In genomic region chr16:17194190-17194780, GRCh38 we compare ENCODE assay signal across 8 cellular contexts.
DNase-seq lines count a peak whose midpoint lies in the region; ATAC-seq lines count a peak whose summit lies in the region.

No MANE protein-coding gene starts in this region.

- H3K36me3 Mint-ChIP-seq in activated CD4-positive, alpha-beta T cell treated with anti-CD3 and anti-CD28 coated beads for 36 hours (ENCODE audit: low read depth): peaks cover 17% of the 10 kb centered on the region
- peaks cover 20% of the 10 kb centered on the region for H3K36me3 Mint-ChIP-seq in stimulated activated effector memory CD8-positive, alpha-beta T cell treated with anti-CD3 and anti-CD28 coated beads, Interleukin-12 subunit alpha, Interleukin-12 subunit beta, amount 100 ng/mL, for 72 hours

- POLR2A ChIA-PET in activated CD4-positive, alpha-beta T cell treated with anti-CD3 and anti-CD28 coated beads for 36 hours (lab: Charles Lee): no interaction called here

- no peaks in the 10 kb centered on the region for H3K27me3 Mint-ChIP-seq in activated CD4-positive, alpha-beta T cell treated with anti-CD3 and anti-CD28 coated beads for 36 hours

- H3K9me3 Mint-ChIP-seq in activated CD4-positive, alpha-beta T cell treated with anti-CD3 and anti-CD28 coated beads for 36 hours (ENCODE audit: low read depth): no peaks in the 10 kb centered on the region
- no peaks in the 10 kb centered on the region for H3K9me3 Mint-ChIP-seq in stimulated activated effector memory CD8-positive, alpha-beta T cell treated with anti-CD3 and anti-CD28 coated beads, Interleukin-12 subunit alpha, Interleukin-12 subunit beta, amount 100 ng/mL, for 72 hours

- ATAC-seq in activated CD4-positive, alpha-beta T cell treated with anti-CD3 and anti-CD28 coated beads for 36 hours: peak; percentile 47
- ATAC-seq in stimulated activated effector memory CD8-positive, alpha-beta T cell treated with anti-CD3 and anti-CD28 coated beads, Interleukin-12 subunit alpha, Interleukin-12 subunit beta, amount 100 ng/mL, for 72 hours: peak; percentile 62
- no peak for ATAC-seq in GM19035 (IDR thresholded peaks at IDR 0.05; ENCODE audit: unreplicated experiment)
- no peak for ATAC-seq in HG03469 (IDR thresholded peaks at IDR 0.05; ENCODE audit: unreplicated experiment)

- CTCF ChIA-PET in activated CD4-positive, alpha-beta T cell treated with anti-CD3 and anti-CD28 coated beads for 36 hours (lab: Charles Lee): interaction anchor here (0.6 to 1.6 kb wide), 7 partner anchors 10 to 380 kb away, joined by 3 to 6 read pairs (median 3); no protein-coding TSS in a partner anchor

- H3K27ac Mint-ChIP-seq in activated CD4-positive, alpha-beta T cell treated with anti-CD3 and anti-CD28 coated beads for 36 hours: no peak overlapping the region
- H3K27ac Mint-ChIP-seq in stimulated activated effector memory CD8-positive, alpha-beta T cell treated with anti-CD3 and anti-CD28 coated beads, Interleukin-12 subunit alpha, Interleukin-12 subunit beta, amount 100 ng/mL, for 72 hours: no peak overlapping the region

- H3K4me3 Mint-ChIP-seq in activated CD4-positive, alpha-beta T cell treated with anti-CD3 and anti-CD28 coated beads for 36 hours: no peak overlapping the region
- H3K4me3 Mint-ChIP-seq in stimulated activated effector memory CD8-positive, alpha-beta T cell treated with anti-CD3 and anti-CD28 coated beads, Interleukin-12 subunit alpha, Interleukin-12 subunit beta, amount 100 ng/mL, for 72 hours: no peak overlapping the region

- intact Hi-C loops in activated CD4-positive, alpha-beta T cell treated with anti-CD3 and anti-CD28 coated beads for 36 hours (cut with DNase I, micrococcal nuclease): loop anchor here (1.0 to 5.0 kb wide), 4 partner anchors 38 to 383 kb away; no protein-coding TSS in a partner anchor

- DNase-seq in AG20443 (ENCODE audit: low spot score) (peak; percentile 70), HT-29 (ENCODE audit: low spot score) (peak; percentile 14), mucosa of gallbladder (ENCODE audit: low spot score) (peak; percentile 42)
- DNase-seq in activated CD4-positive, alpha-beta T cell treated with anti-CD3 and anti-CD28 coated beads for 36 hours: peak; percentile 77
- DNase-seq in effector CD8-positive, alpha-beta T cell (lab: John Stamatoyannopoulos, UW): peak; percentile 23
- peak; percentile 59 to 76 for DNase-seq in stimulated activated effector memory CD8-positive, alpha-beta T cell treated with anti-CD3 and anti-CD28 coated beads, Interleukin-12 subunit alpha, Interleukin-12 subunit beta, amount 100 ng/mL, for 72 hours (ENCODE audit: low spot score in 2 of 2)

- H3K4me1 Mint-ChIP-seq in activated CD4-positive, alpha-beta T cell treated with anti-CD3 and anti-CD28 coated beads for 36 hours: no peaks in the 10 kb centered on the region
- peaks cover 20% of the 10 kb centered on the region for H3K4me1 Mint-ChIP-seq in stimulated activated effector memory CD8-positive, alpha-beta T cell treated with anti-CD3 and anti-CD28 coated beads, Interleukin-12 subunit alpha, Interleukin-12 subunit beta, amount 100 ng/mL, for 72 hours

Comparison
In these comparisons a context has a peak if more than half of its experiments do, and no peak if none do; other contexts are left out.
1. DNase-seq: peak in every context shown above with its lines; median percentile 77 in activated CD4-positive, alpha-beta T cell treated with anti-CD3 and anti-CD28 coated beads for 36 hours; 70 in AG20443; 68 in stimulated activated effector memory CD8-positive, alpha-beta T cell treated with anti-CD3 and anti-CD28 coated beads, Interleukin-12 subunit alpha, Interleukin-12 subunit beta, amount 100 ng/mL, for 72 hours; 42 in mucosa of gallbladder; 23 in effector CD8-positive, alpha-beta T cell; 14 in HT-29.
2. ATAC-seq: peak in activated CD4-positive, alpha-beta T cell treated with anti-CD3 and anti-CD28 coated beads for 36 hours (single experiment) and stimulated activated effector memory CD8-positive, alpha-beta T cell treated with anti-CD3 and anti-CD28 coated beads, Interleukin-12 subunit alpha, Interleukin-12 subunit beta, amount 100 ng/mL, for 72 hours (single experiment); none in GM19035 (single experiment) and HG03469 (single experiment).